24 cellular contexts compared by ENCODE assay signal in genomic region chr1:145972580-145972979, GRCh38. TPM values are rescaled to one million over a fixed set of nuclear protein-coding genes. Genes with fewer than 3 reads are reported as not detected.
DNase-seq lines count a peak whose midpoint lies in the region; ATAC-seq, FAIRE-seq and TF ChIP-seq lines count a peak whose summit lies in the region.
"Had no signal": no experiment of that assay in that cellular context is flagged by ENCODE, and none has a peak within 500 bp of the region (broad histone marks: within the 10 kb centered on the region; RNA-seq: fewer than 3 reads in every experiment).

No MANE protein-coding gene starts in this region.

- TF ChIP-seq CTCF in A549 (IDR thresholded peaks at IDR 0.05) (no peak), OCI-LY1 (IDR thresholded peaks at IDR 0.05; ENCODE audit: low read length) (no peak), neutrophil (IDR thresholded peaks at IDR 0.05) (no peak), Calu3 (IDR thresholded peaks at IDR 0.05; ENCODE audit: unreplicated experiment) (no peak)

- peak overlapping the region; percentile 9 to 17; a peak in 1 of 6 replicates for H3K27ac ChIP-seq in A549
- peak overlapping the region; percentile 4 for H3K27ac ChIP-seq in OCI-LY1 (ENCODE audit: low read depth, low read length, poor library complexity, severe bottlenecking)
- peak overlapping the region; percentile 13 for H3K27ac ChIP-seq in neutrophil
- H3K27ac ChIP-seq: BLaER1, PC-9, SJCRH30 had no signal

- no peak for FAIRE-seq in A549 (lab: Jason Lieb, UNC)
- FAIRE-seq: D721Med, GM18507 had no signal

- ATAC-seq in A549 = peak; percentile 55 to 58; a peak in 3 of 6 replicates
- ATAC-seq in GM18519 (IDR thresholded peaks at IDR 0.05; ENCODE audit: low FRiP score, unreplicated experiment) = no peak
- ATAC-seq: Right ventricle myocardium inferior, SK-N-SH treated with all-trans-retinoic acid at 6 μM for 48 hours had no signal

- no peak overlapping the region for H3K4me3 ChIP-seq in A549
- no peak overlapping the region for H3K4me3 ChIP-seq in OCI-LY1 (ENCODE audit: low read depth, low read length, poor library complexity, severe bottlenecking)
- no peak overlapping the region for H3K4me3 ChIP-seq in neutrophil (ENCODE audit: low read depth in 1 of 2, low read length in 1 of 2)
- H3K4me3 ChIP-seq: BLaER1, HAP-1, PC-9, SJCRH30 had no signal

- no peaks in the 10 kb centered on the region; the same call in 1 of the 2 replicates for H3K79me2 ChIP-seq in OCI-LY1 (ENCODE audit: insufficient read depth, low read length)

- peaks cover 2% of the 10 kb centered on the region for H3K36me3 ChIP-seq in OCI-LY1 (ENCODE audit: insufficient read depth, low read length)
- H3K36me3 ChIP-seq in neutrophil = no peaks in the 10 kb centered on the region
- H3K36me3 ChIP-seq: HAP-1 had no signal

- H3K4me3 Mint-ChIP-seq in Calu3 (ENCODE audit: low read depth, unreplicated experiment) = no peak overlapping the region
- H3K4me3 Mint-ChIP-seq: CD4-positive, CD25-positive, alpha-beta regulatory T cell had no signal

- POLR2A ChIA-PET in A549 (lab: Yijun Ruan, JAX) = no interaction called here

- peaks cover under 1% of the 10 kb centered on the region for H3K36me3 Mint-ChIP-seq in Calu3 (ENCODE audit: insufficient read depth, unreplicated experiment)

- no peaks in the 10 kb centered on the region for H3K27me3 Mint-ChIP-seq in Calu3 (ENCODE audit: unreplicated experiment)
- H3K27me3 Mint-ChIP-seq: CD4-positive, CD25-positive, alpha-beta regulatory T cell had no signal

- H3K4me1 Mint-ChIP-seq in Calu3 (ENCODE audit: low read depth, unreplicated experiment) = no peaks in the 10 kb centered on the region

- H3K27me3 ChIP-seq in OCI-LY1 (ENCODE audit: insufficient read depth, low read length) = no peaks in the 10 kb centered on the region
- H3K27me3 ChIP-seq in neutrophil = no peaks in the 10 kb centered on the region
- H3K27me3 ChIP-seq: BLaER1, SJCRH30 had no signal

- WGBS in A549 (ENCODE audit: missing lambda C conversion rate) = 32% methylated on average over 7 of the region's 7 CpGs

- H3K4me2 ChIP-seq in A549 (peak overlapping the region; percentile 31; the same call in 2 of the 3 replicates), OCI-LY1 (ENCODE audit: low read length) (no peak overlapping the region)
- H3K4me2 ChIP-seq: BLaER1, PC-9 had no signal

- TF ChIP-seq POLR2A in A549 (IDR thresholded peaks at IDR 0.05; ENCODE audit: low read length) = no peak

- no TSS peak for BruUV-seq in Calu3 (replicated peaks; lab: Mats Ljungman, UMichigan)

- H3K9me3 ChIP-seq in A549 = peaks cover 3% of the 10 kb centered on the region; the same call in 1 of the 3 replicates
- peaks cover 2% of the 10 kb centered on the region; the same call in 1 of the 2 replicates for H3K9me3 ChIP-seq in OCI-LY1 (ENCODE audit: low read length)
- H3K9me3 ChIP-seq in neutrophil = no peaks in the 10 kb centered on the region
- H3K9me3 ChIP-seq: HAP-1 had no signal

- CTCF ChIA-PET in A549 (lab: Yijun Ruan, JAX) (interaction anchor here (1.1 to 2.4 kb wide), 3 partner anchors 34 to 110 kb away, joined by 3 to 13 read pairs (median 7); no protein-coding TSS in a partner anchor), Calu3 (lab: Charles Lee) (no interaction called here)

- no peak overlapping the region for H3K9ac ChIP-seq in OCI-LY1 (ENCODE audit: low read length)
- H3K9ac ChIP-seq: BLaER1 had no signal

- no peak for TF ChIP-seq RAD21 in A549 (conservative IDR thresholded peaks at IDR 0.05 in 1 of 2, IDR thresholded peaks at IDR 0.05 in 1 of 2)

- no peak overlapping the region for H2AFZ ChIP-seq in OCI-LY1 (ENCODE audit: low read length)
- H2AFZ ChIP-seq: PC-9 had no signal

- H3K27ac Mint-ChIP-seq in Calu3 (ENCODE audit: unreplicated experiment) = no peak overlapping the region

- intact Hi-C loops in Calu3 (cut with micrococcal nuclease; ENCODE audit: unreplicated experiment) = no loop called here

- no peaks in the 10 kb centered on the region for H3K9me3 Mint-ChIP-seq in Calu3 (ENCODE audit: low read depth, unreplicated experiment)

- no peak for TF ChIP-seq EP300 in A549 (IDR thresholded peaks at IDR 0.05)

- no peaks in the 10 kb centered on the region for H3F3A ChIP-seq in OCI-LY1 (ENCODE audit: insufficient read depth, low read length)

- no peaks in the 10 kb centered on the region for H3K9me2 ChIP-seq in OCI-LY1 (ENCODE audit: low read depth, low read length)

- H3K4me1 ChIP-seq in A549 (peaks cover 10% of the 10 kb centered on the region; the same call in 1 of the 3 replicates), OCI-LY1 (ENCODE audit: insufficient read depth, low read length, severe bottlenecking) (peaks cover 7% of the 10 kb centered on the region), neutrophil (ENCODE audit: control insufficient read depth in 1 of 2, insufficient read depth in 1 of 2, low read depth in 1 of 2, low read length in 1 of 2) (peaks cover 11 to 14% of the 10 kb centered on the region in 2 experiments)
- H3K4me1 ChIP-seq: HAP-1 had no signal

- H4K20me1 ChIP-seq in OCI-LY1 (ENCODE audit: insufficient read depth, low read length) = no peaks in the 10 kb centered on the region
- H4K20me1 ChIP-seq: BLaER1 had no signal

- DNase-seq in A549 (ENCODE audit: low read depth in 1 of 2, low spot score in 1 of 2) (peak in 1 of 2 experiments; percentile 42), fibroblast of gingiva (ENCODE audit: low read depth) (peak; percentile 50), Calu3 (no peak), inferior parietal cortex (ENCODE audit: extremely low spot score) (no peak), NCI-H748 treated with DMSO at 0.1 percent for 48 hours (lab: John Stamatoyannopoulos, UW) (no peak)
- DNase-seq: CD4-positive, CD25-positive, alpha-beta regulatory T cell; GOT3; NCI-H1048; NCI-H1417; NCI-H1694; NCI-H2029 treated with DMSO at 0.1 percent for 48 hours; NCI-H2227 treated with DMSO at 0.1 percent for 48 hours; NCI-H510A; PC-9; SJCRH30 had no signal

TF ChIP-seq in A549, 52 proteins besides CTCF, POLR2A, EP300 and RAD21:
- TF ChIP-seq JUN (IDR thresholded peaks at IDR 0.05) = 0 out of 5 replicates have a peak, but pooled peaks of 1 of the 2 experiments have one; percentile 41
- TF ChIP-seq CEBPB (IDR thresholded peaks at IDR 0.05) = peak; percentile 64 to 65
- TF ChIP-seq HOXB13 (CRISPR knock-in tag; IDR thresholded peaks at IDR 0.05; ENCODE audit: low read depth) = no peak

RNA-seq across cellular contexts. Expression of gene POLR3GL, which starts 8.1 kb away (rescaled TPM):
- 11.0 and 15.7 TPM in 2 replicates for polyA plus RNA-seq in A549 (2011; rRNA removed)
- 5.1 and 5.2 TPM in 2 replicates for polyA plus RNA-seq in A549 (2012; cell fraction: cytosol; rRNA removed)
- 2.3 and 2.6 TPM in 2 replicates for polyA plus RNA-seq in A549 (2012; cell fraction: nucleus; rRNA removed)
- polyA plus RNA-seq in A549 (2017; fragmentation: RNase III; extraction: RNeasy Plus Mini Kit Qiagen cat#74134 plus additional on column Dnase treatment) = 11.0 to 14.3 TPM (median 12.6 TPM) in 3 replicates
- 5.2 TPM in 2 replicates for polyA minus RNA-seq in A549 (2011; rRNA and poly(A)+ RNA removed)
- total RNA-seq in Calu3 (2022) = 9.9 and 11.5 TPM in 2 replicates

RNA-seq across cellular contexts. Expression of gene ANKRD34A, which starts 8.2 kb away (rescaled TPM):
- polyA plus RNA-seq in A549 (2011; rRNA removed) (0.30 and 0.34 TPM in 2 replicates), A549 (2017; fragmentation: RNase III; extraction: RNeasy Plus Mini Kit Qiagen cat#74134 plus additional on column Dnase treatment) (0.25 to 0.59 TPM (median 0.39 TPM) in 3 replicates)
- 0.17 and 0.29 TPM in 2 replicates for polyA plus RNA-seq in A549 (2012; cell fraction: cytosol; rRNA removed)
- 0.50 and 0.79 TPM in 2 replicates for polyA plus RNA-seq in A549 (2012; cell fraction: nucleus; rRNA removed)
- polyA minus RNA-seq in A549 (2011; rRNA and poly(A)+ RNA removed) = 0.15 and 0.33 TPM in 2 replicates
- total RNA-seq in Calu3 (2022) = 0.19 and 0.27 TPM in 2 replicates

RNA-seq across cellular contexts. Expression of gene LIX1L, which starts 14.8 kb away (rescaled TPM):
- polyA plus RNA-seq in A549 (2011; rRNA removed) = 33.0 and 35.8 TPM in 2 replicates
- 16.2 and 18.8 TPM in 2 replicates for polyA plus RNA-seq in A549 (2012; cell fraction: cytosol; rRNA removed)
- polyA plus RNA-seq in A549 (2012; cell fraction: nucleus; rRNA removed) = 6.8 and 10.8 TPM in 2 replicates
- 8.6 to 10.5 TPM (median 10.1 TPM) in 3 replicates for polyA plus RNA-seq in A549 (2017; fragmentation: RNase III; extraction: RNeasy Plus Mini Kit Qiagen cat#74134 plus additional on column Dnase treatment)
- polyA minus RNA-seq in A549 (2011; rRNA and poly(A)+ RNA removed) = 15.9 and 18.4 TPM in 2 replicates
- total RNA-seq in Calu3 (2022) = 6.3 and 7.2 TPM in 2 replicates

RNA-seq across cellular contexts. Expression of gene TXNIP, which starts 23.8 kb away (rescaled TPM):
- polyA plus RNA-seq in A549 (2011; rRNA removed) (3.1 and 3.3 TPM in 2 replicates), A549 (2017; fragmentation: RNase III; extraction: RNeasy Plus Mini Kit Qiagen cat#74134 plus additional on column Dnase treatment) (0.05 to 0.11 TPM in 2 of 3 replicates, not detected in the other)
- 0.06 and 0.08 TPM in 2 replicates for polyA plus RNA-seq in A549 (2012; cell fraction: cytosol; rRNA removed)
- 0.05 and 0.09 TPM in 2 replicates for polyA plus RNA-seq in A549 (2012; cell fraction: nucleus; rRNA removed)
- polyA minus RNA-seq in A549 (2011; rRNA and poly(A)+ RNA removed) = 4.3 and 4.7 TPM in 2 replicates
- total RNA-seq in Calu3 (2022) = 18.5 and 27.3 TPM in 2 replicates

RNA-seq across cellular contexts. Expression of gene RBM8A, which starts 45.3 kb away (rescaled TPM):
- polyA plus RNA-seq in A549 (2011; rRNA removed) = 152 and 281 TPM in 2 replicates
- 135 and 262 TPM in 2 replicates for polyA plus RNA-seq in A549 (2012; cell fraction: cytosol; rRNA removed)
- 59.1 and 116 TPM in 2 replicates for polyA plus RNA-seq in A549 (2012; cell fraction: nucleus; rRNA removed)
- polyA plus RNA-seq in A549 (2017; fragmentation: RNase III; extraction: RNeasy Plus Mini Kit Qiagen cat#74134 plus additional on column Dnase treatment) = 240 to 278 TPM (median 245 TPM) in 3 replicates
- polyA minus RNA-seq in A549 (2011; rRNA and poly(A)+ RNA removed) = 53.0 and 54.2 TPM in 2 replicates
- 167 and 177 TPM in 2 replicates for total RNA-seq in Calu3 (2022)
